Comparison of ENCODE assay signal across 15 cellular contexts in the genomic region with DNA sequence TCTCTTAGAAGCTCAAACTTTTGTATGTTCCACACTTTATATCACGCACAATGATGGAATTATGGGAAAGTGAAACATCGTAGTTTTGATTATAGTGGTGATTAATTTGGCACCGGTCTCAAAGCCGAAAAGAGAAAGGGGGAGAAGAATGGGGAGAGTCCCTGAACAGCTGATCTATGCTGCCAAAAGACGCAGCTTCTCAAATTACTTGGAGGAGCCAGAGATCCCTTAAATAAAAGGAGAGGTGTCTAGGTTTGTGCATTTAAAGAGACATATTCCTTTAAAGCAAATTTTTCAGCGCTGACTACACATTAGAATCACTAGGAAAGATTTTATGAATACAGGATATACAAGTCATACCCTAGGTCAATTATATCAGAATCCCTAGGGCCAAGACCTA.
A peak's percentile ranks its signal among the peaks of the same experiment; 100 is the strongest.
DNase-seq lines count a peak whose midpoint lies in the region; ATAC-seq and TF ChIP-seq lines count a peak whose summit lies in the region.
"Had no signal": no experiment of that assay in that cellular context is flagged by ENCODE, and none has a peak within 500 bp of the region (broad histone marks: within the 10 kb centered on the region; RNA-seq: fewer than 3 reads in every experiment).

No MANE protein-coding gene starts in this region.

- DNase-seq in M059J (ENCODE audit: low read depth) (peak; percentile 70), fibroblast of lung (ENCODE audit: low read depth in 2 of 2) (peak in 1 of 2 donors; percentile 3), NCI-H774 (lab: John Stamatoyannopoulos, UW) (no peak), testis (no peak)
- DNase-seq: C1 segment of cervical spinal cord; Calu3; CD4-positive, alpha-beta T cell; DMS 273 treated with DMSO at 0.1 percent for 48 hours; HCEC 1CT; HFFc6 had no signal

- no peak for TF ChIP-seq POLR2A in testis (IDR thresholded peaks at IDR 0.05)

- no peak overlapping the region for H3K4me3 Mint-ChIP-seq in nephron
- H3K4me3 Mint-ChIP-seq: B cell; CD4-positive, alpha-beta T cell; HFFc6; IgD-negative memory B cell had no signal

- no peaks in the 10 kb centered on the region for H4K20me1 ChIP-seq in fibroblast of lung (ENCODE audit: control insufficient read depth, extremely low read depth, insufficient read depth, low read length)

- WGBS in testis, 2 donors = 63 to 70% methylated on average over 6 of the region's 6 CpGs

- no peaks in the 10 kb centered on the region for H3K27me3 Mint-ChIP-seq in nephron (ENCODE audit: low read depth)
- H3K27me3 Mint-ChIP-seq: B cell; CD4-positive, alpha-beta T cell; IgD-negative memory B cell had no signal

- peaks cover 60% of the 10 kb centered on the region for H3K4me1 Mint-ChIP-seq in nephron
- H3K4me1 Mint-ChIP-seq: B cell, IgD-negative memory B cell had no signal

- H3K9me3 ChIP-seq in fibroblast of lung (ENCODE audit: control insufficient read depth, insufficient read depth, low read depth, low read length) (no peaks in the 10 kb centered on the region), testis (no peaks in the 10 kb centered on the region)

- H3K27ac ChIP-seq in fibroblast of lung (ENCODE audit: insufficient read depth, low read length) (no peak overlapping the region), testis (no peak overlapping the region)

- no peak overlapping the region for H2AFZ ChIP-seq in fibroblast of lung (ENCODE audit: low read length)

- no peak overlapping the region for H3K9ac ChIP-seq in fibroblast of lung (ENCODE audit: insufficient read depth, low read length)

- ATAC-seq in GM18858 (IDR thresholded peaks at IDR 0.05; ENCODE audit: unreplicated experiment) (no peak), GM21447 (IDR thresholded peaks at IDR 0.05; ENCODE audit: unreplicated experiment) (no peak)

- intact Hi-C loops in testis (cut with DNase I; ENCODE audit: low total_unique reads) = no loop called here

- H3K36me3 Mint-ChIP-seq in nephron (ENCODE audit: low read depth) = no peaks in the 10 kb centered on the region
- H3K36me3 Mint-ChIP-seq: IgD-negative memory B cell had no signal

- H3K4me1 ChIP-seq in fibroblast of lung (ENCODE audit: control insufficient read depth, extremely low read depth, insufficient read depth, low read length) (peaks cover 15% of the 10 kb centered on the region), testis (peaks cover 5% of the 10 kb centered on the region)

- H3K4me2 ChIP-seq in fibroblast of lung (ENCODE audit: extremely low read depth, insufficient read depth, low read length) = peak overlapping the region; percentile 41

- no peaks in the 10 kb centered on the region for H3K79me2 ChIP-seq in fibroblast of lung (ENCODE audit: control insufficient read depth, insufficient read depth, low read length)

- H3K36me3 ChIP-seq in fibroblast of lung (ENCODE audit: control insufficient read depth, insufficient read depth, low read length) = no peaks in the 10 kb centered on the region
- no peaks in the 10 kb centered on the region for H3K36me3 ChIP-seq in testis (ENCODE audit: low read depth, missing control alignments)

- H3K27me3 ChIP-seq in fibroblast of lung (ENCODE audit: control insufficient read depth, insufficient read depth, low read length) (no peaks in the 10 kb centered on the region), testis (no peaks in the 10 kb centered on the region)

- no peak overlapping the region for H3K4me3 ChIP-seq in fibroblast of lung (replicated peaks in 1 of 4; ENCODE audit: control extremely low read depth in 1 of 4, insufficient read depth in 1 of 4, low read depth in 3 of 4, low read length in 4 of 4)
- no peak overlapping the region for H3K4me3 ChIP-seq in testis

- H3K27ac Mint-ChIP-seq in nephron = peak overlapping the region; percentile 47 to 82 (median 81)
- H3K27ac Mint-ChIP-seq: B cell; CD4-positive, alpha-beta T cell; HFFc6; IgD-negative memory B cell had no signal

- no peaks in the 10 kb centered on the region for H3K9me3 Mint-ChIP-seq in nephron
- H3K9me3 Mint-ChIP-seq: CD4-positive, alpha-beta T cell; HFFc6; IgD-negative memory B cell had no signal

- TF ChIP-seq CTCF in fibroblast of lung (conservative IDR thresholded peaks at IDR 0.05 in 1 of 2, IDR thresholded peaks at IDR 0.05 in 1 of 2; ENCODE audit: low read depth in 1 of 2, low read length in 2 of 2) (no peak), nephron (IDR thresholded peaks at IDR 0.05; ENCODE audit: unreplicated experiment in 3 of 3) (no peak), testis (IDR thresholded peaks at IDR 0.05) (no peak)
